Comparison of ENCODE assay signal across 2 cellular contexts in genomic region chr1:31787261-31787660, GRCh38.
TF ChIP-seq lines count a peak whose summit lies in the region.

No MANE protein-coding gene starts in this region.

TF ChIP-seq in K562, 482 proteins besides CTCF, POLR2A, EP300 and RAD21:
- TF ChIP-seq GATA2 (CRISPR knock-in tag; IDR thresholded peaks at IDR 0.05) (no peak), ZFX (CRISPR knock-in tag; IDR thresholded peaks at IDR 0.05) (no peak), ZBED1 (IDR thresholded peaks at IDR 0.05) (no peak), THRB (CRISPR knock-in tag; conservative IDR thresholded peaks at IDR 0.05) (no peak), EGR1 (conservative IDR thresholded peaks at IDR 0.05) (no peak), YBX1 (IDR thresholded peaks at IDR 0.05) (no peak), THRAP3 (IDR thresholded peaks at IDR 0.05; ENCODE audit: borderline replicate concordance) (no peak), ESRRA (IDR thresholded peaks at IDR 0.05; ENCODE audit: borderline replicate concordance, low read depth) (no peak), MCM2 (IDR thresholded peaks at IDR 0.05; ENCODE audit: low read depth) (no peak), HMGN3 (IDR thresholded peaks at IDR 0.05; ENCODE audit: borderline replicate concordance, extremely low read depth, insufficient read length, low read depth, low read length) (no peak), MBD1 (CRISPR knock-in tag; IDR thresholded peaks at IDR 0.05) (no peak), ZBTB1 (CRISPR knock-in tag; IDR thresholded peaks at IDR 0.05; ENCODE audit: borderline replicate concordance, low read depth) (no peak), GABPB2 (CRISPR knock-in tag; conservative IDR thresholded peaks at IDR 0.05) (no peak), HIVEP1 (CRISPR knock-in tag; IDR thresholded peaks at IDR 0.05) (no peak)

TF ChIP-seq in HEK293T, 16 proteins besides CTCF, POLR2A, EP300 and RAD21:
- TF ChIP-seq SP1 (IDR thresholded peaks at IDR 0.05) (no peak), NFRKB (IDR thresholded peaks at IDR 0.05) (no peak), ELF4 (IDR thresholded peaks at IDR 0.05) (no peak), LEF1 (IDR thresholded peaks at IDR 0.05; ENCODE audit: borderline replicate concordance) (no peak), FOXM1 (IDR thresholded peaks at IDR 0.05; ENCODE audit: borderline replicate concordance) (no peak), ARNT (IDR thresholded peaks at IDR 0.05) (no peak), TARDBP (IDR thresholded peaks at IDR 0.05) (no peak), BHLHE40 (IDR thresholded peaks at IDR 0.05; ENCODE audit: borderline replicate concordance) (no peak), HDGF (IDR thresholded peaks at IDR 0.05; ENCODE audit: borderline replicate concordance) (no peak)
